8 cellular contexts compared by ENCODE assay signal in genomic region chr4:108762559-108763225, GRCh38. TPM values are rescaled to one million over a fixed set of nuclear protein-coding genes. Genes with fewer than 3 reads are reported as not detected.
DNase-seq lines count a peak whose midpoint lies in the region; ATAC-seq and TF ChIP-seq lines count a peak whose summit lies in the region.

Gene ETNPPL (minus strand): TSS chr4:108763053. CDS start chr4:108762898, 155 bp downstream.

- peak within 1 kb of the TSS; percentile 43 for H3K18ac ChIP-seq in H9 (ENCODE audit: insufficient read length, low read depth, low read length)

- peaks cover 14% of the 10 kb centered on the region in 2 experiments for H3K4me1 Mint-ChIP-seq in H9
- peaks cover 13% of the 10 kb centered on the region for H3K4me1 Mint-ChIP-seq in endodermal cell
- H3K4me1 Mint-ChIP-seq in mesothelial cell of epicardium: peaks cover 20% of the 10 kb centered on the region

- no peak within 1 kb of the TSS for H2BK120ac ChIP-seq in H9 (ENCODE audit: low read depth, low read length, poor library complexity, severe bottlenecking)

- no peak within 1 kb of the TSS for H3T11ph ChIP-seq in H9 (ENCODE audit: low read length)

- no peak within 1 kb of the TSS for H2BK20ac ChIP-seq in H9 (ENCODE audit: low read depth, low read length, poor library complexity, severe bottlenecking)

- no peak within 1 kb of the TSS for H4K91ac ChIP-seq in H9 (ENCODE audit: insufficient read length, low read depth, low read length)

- H3K36me3 ChIP-seq in endodermal cell (ENCODE audit: control insufficient read depth, insufficient read depth, low read length): no peaks in the 10 kb centered on the region
- no peaks in the 10 kb centered on the region for H3K36me3 ChIP-seq in stomach smooth muscle (ENCODE audit: control insufficient read depth in 2 of 2, insufficient read depth in 2 of 2, low read length in 2 of 2)

- H3K27me3 ChIP-seq in H9 (ENCODE audit: insufficient read depth, low read length): no peaks in the 10 kb centered on the region
- H3K27me3 ChIP-seq in endodermal cell (ENCODE audit: control insufficient read depth, insufficient read depth, low read length, poor library complexity, severe bottlenecking): peaks cover 20% of the 10 kb centered on the region
- H3K27me3 ChIP-seq in stomach smooth muscle (ENCODE audit: control insufficient read depth in 1 of 2, insufficient read depth in 2 of 2, low read length in 2 of 2): peaks cover 4 to 12% of the 10 kb centered on the region in 2 donors

- H3K4me3 ChIP-seq in endodermal cell (ENCODE audit: low read length): peak within 1 kb of the TSS; percentile 78
- peak within 1 kb of the TSS; percentile 79 to 84 for H3K4me3 ChIP-seq in stomach smooth muscle (ENCODE audit: low read length in 2 of 2)

- no peak within 1 kb of the TSS for H4K5ac ChIP-seq in H9 (ENCODE audit: insufficient read length, low read depth, low read length)

- H2AK5ac ChIP-seq in H9 (ENCODE audit: insufficient read length, low read length): no peak within 1 kb of the TSS

- H3K4ac ChIP-seq in H9 (ENCODE audit: low read depth, low read length): no peak within 1 kb of the TSS

- H3K23ac ChIP-seq in H9 (ENCODE audit: insufficient read length, low read depth, low read length): no peak within 1 kb of the TSS

- H3K23me2 ChIP-seq in H9 (ENCODE audit: insufficient read length, low read depth, low read length, poor library complexity, severe bottlenecking): peaks cover 8% of the 10 kb centered on the region

- no CpG with 5 or more reads among the region's 61 CpGs for WGBS in H9 (ENCODE audit: extremely low coverage, insufficient read length, low lambda C conversion rate)
- 2% methylated on average over 37 to 61 of the region's 61 CpGs for WGBS in endodermal cell (ENCODE audit: insufficient coverage in 1 of 2, insufficient read length in 1 of 2), 2 experiments

- H3K4me3 Mint-ChIP-seq in H9 (peak within 1 kb of the TSS; percentile 83), endodermal cell (peak within 1 kb of the TSS; percentile 76), mesothelial cell of epicardium (peak within 1 kb of the TSS; percentile 80)

- TF ChIP-seq CTCF in H9 (conservative IDR thresholded peaks at IDR 0.05) (peak; percentile 38; the same call in 2 of the 3 replicates), endodermal cell (conservative IDR thresholded peaks at IDR 0.05) (peak; percentile 48), mesothelial cell of epicardium (IDR thresholded peaks at IDR 0.05; ENCODE audit: unreplicated experiment) (no peak)

- peak within 1 kb of the TSS; percentile 73 for H3K4me2 ChIP-seq in H9 (ENCODE audit: insufficient read depth, insufficient read length, low read length)

- H3K4me1 ChIP-seq in H9 (ENCODE audit: insufficient read depth, low read length) (no peaks in the 10 kb centered on the region), endodermal cell (ENCODE audit: control insufficient read depth, insufficient read depth, low read length) (no peaks in the 10 kb centered on the region), stomach smooth muscle (ENCODE audit: control insufficient read depth, insufficient read depth, low read length) (peaks cover 8% of the 10 kb centered on the region)

- H3K56ac ChIP-seq in H9 (ENCODE audit: insufficient read length, low read depth, low read length): no peak within 1 kb of the TSS

- no peak within 1 kb of the TSS for H2BK12ac ChIP-seq in H9 (ENCODE audit: insufficient read length, low read depth, low read length)

- H2AFZ ChIP-seq in H9 (ENCODE audit: low read length): peak within 1 kb of the TSS; percentile 82

- H2BK15ac ChIP-seq in H9 (ENCODE audit: low read depth, low read length): no peak within 1 kb of the TSS

- no peaks in the 10 kb centered on the region; a peak in 1 of 7 replicates for H3K36me3 Mint-ChIP-seq in H9 (ENCODE audit: insufficient read depth in 1 of 3, low read depth in 3 of 3)
- peaks cover 5% of the 10 kb centered on the region for H3K36me3 Mint-ChIP-seq in endodermal cell (ENCODE audit: low read depth)
- no peaks in the 10 kb centered on the region for H3K36me3 Mint-ChIP-seq in mesothelial cell of epicardium

- no peaks in the 10 kb centered on the region for H3K79me1 ChIP-seq in H9 (ENCODE audit: insufficient read depth, low read depth, low read length, poor library complexity, severe bottlenecking)

- in situ Hi-C loops in ACHN (cut with HindIII; ENCODE audit: low pct_ligation_motif_present, low pct_unique_long_range_greater_than_20kb, low sequenced_read_pairs): no loop called here

- H3K79me2 ChIP-seq in H9 (ENCODE audit: insufficient read depth, low read length): no peaks in the 10 kb centered on the region

- H4K8ac ChIP-seq in H9 (replicated peaks; ENCODE audit: insufficient read length, low read depth, low read length): no peak within 1 kb of the TSS

- H3K9ac ChIP-seq in H9 (ENCODE audit: extremely low read depth, insufficient read length, low read length) (no peak within 1 kb of the TSS), endodermal cell (ENCODE audit: extremely low read depth, low read length, poor library complexity, severe bottlenecking) (no peak within 1 kb of the TSS), stomach smooth muscle (ENCODE audit: low read length in 2 of 2) (peak within 1 kb of the TSS in 1 of 2 donors; percentile 48)

- no peak within 1 kb of the TSS for H2BK5ac ChIP-seq in H9 (ENCODE audit: insufficient read length, low read length)

- H3K9me3 Mint-ChIP-seq in H9 (0 out of 5 replicates have a peak, but pooled peaks cover 0 to 4% of the 10 kb centered on the region in 2 experiments), endodermal cell (peaks cover 38% of the 10 kb centered on the region), mesothelial cell of epicardium (no peaks in the 10 kb centered on the region)

- H3K27ac Mint-ChIP-seq in H9: no peak within 1 kb of the TSS; a peak in 1 of 7 replicates
- no peak within 1 kb of the TSS for H3K27ac Mint-ChIP-seq in endodermal cell
- H3K27ac Mint-ChIP-seq in mesothelial cell of epicardium: no peak within 1 kb of the TSS

- H3K14ac ChIP-seq in H9 (ENCODE audit: insufficient read depth, low read length): peak within 1 kb of the TSS; percentile 44; the same call in 1 of the 2 replicates

- H3K9me3 ChIP-seq in H9 (ENCODE audit: control insufficient read depth, low read depth, low read length): no peaks in the 10 kb centered on the region
- H3K9me3 ChIP-seq in endodermal cell (ENCODE audit: control insufficient read depth, low read length): peaks cover 30% of the 10 kb centered on the region
- no peaks in the 10 kb centered on the region for H3K9me3 ChIP-seq in stomach smooth muscle (ENCODE audit: control insufficient read depth in 2 of 2, low read length in 2 of 2)

- no peaks in the 10 kb centered on the region for H4K20me1 ChIP-seq in H9 (ENCODE audit: control insufficient read depth, insufficient read depth, insufficient read length)

- H3K27ac ChIP-seq in H9 (ENCODE audit: insufficient read length, low read depth, low read length): no peak within 1 kb of the TSS
- no peak within 1 kb of the TSS for H3K27ac ChIP-seq in endodermal cell (ENCODE audit: low read depth, low read length)
- H3K27ac ChIP-seq in stomach smooth muscle (ENCODE audit: low read length): no peak within 1 kb of the TSS

- ATAC-seq in HG02610 (IDR thresholded peaks at IDR 0.05; ENCODE audit: unreplicated experiment) (no peak), HG02884 (IDR thresholded peaks at IDR 0.05; ENCODE audit: unreplicated experiment) (no peak)

- H3K27me3 Mint-ChIP-seq in H9 (ENCODE audit: low read depth): peaks cover 48% of the 10 kb centered on the region
- H3K27me3 Mint-ChIP-seq in endodermal cell (ENCODE audit: insufficient read depth): peaks cover 31% of the 10 kb centered on the region
- H3K27me3 Mint-ChIP-seq in mesothelial cell of epicardium (ENCODE audit: low read depth): peaks cover 31% of the 10 kb centered on the region

- DNase-seq in ACHN: peak; percentile 7
- peak; percentile 86 for DNase-seq in H9
- DNase-seq in activated CD4-positive, alpha-beta T cell treated with anti-CD3 and anti-CD28 coated beads, Interleukin-2, amount 50 U/mL, for 48 hours: peak; percentile 19 to 28
- peak; percentile 91 for DNase-seq in endodermal cell
- DNase-seq in mesothelial cell of epicardium (ENCODE audit: low spot score in 2 of 2, unreplicated experiment in 2 of 2): peak; percentile 39 to 65

RNA-seq across cellular contexts. Expression of gene ETNPPL, which starts in this region (rescaled TPM):
- 1.3 and 1.4 TPM in 2 replicates for total RNA-seq in H9 (2021)
- total RNA-seq in endodermal cell: 10 to 100 TPM in 1 of 2 donors, 1 to 10 TPM in 1; 9.6 to 13.2 TPM
- polyA plus RNA-seq in endodermal cell (2013, experiment 1 of 2): 1.0 TPM
- 1.4 TPM for polyA plus RNA-seq in endodermal cell (2013, experiment 2 of 2)
- not detected in 3 replicates for total RNA-seq in mesothelial cell of epicardium

Comparison
In these comparisons a context has a peak if more than half of its experiments do, and no peak if none do; other contexts are left out.
1. Peak in DNase-seq in mesothelial cell of epicardium; RNA of the gene not detected or under 1 TPM.
2. DNase-seq: peak in every context shown above with its lines; median percentile 91 in endodermal cell; 86 in H9; 52 in mesothelial cell of epicardium; 24 in activated CD4-positive, alpha-beta T cell treated with anti-CD3 and anti-CD28 coated beads, Interleukin-2, amount 50 U/mL, for 48 hours; 7 in ACHN.